In the genomic region with DNA sequence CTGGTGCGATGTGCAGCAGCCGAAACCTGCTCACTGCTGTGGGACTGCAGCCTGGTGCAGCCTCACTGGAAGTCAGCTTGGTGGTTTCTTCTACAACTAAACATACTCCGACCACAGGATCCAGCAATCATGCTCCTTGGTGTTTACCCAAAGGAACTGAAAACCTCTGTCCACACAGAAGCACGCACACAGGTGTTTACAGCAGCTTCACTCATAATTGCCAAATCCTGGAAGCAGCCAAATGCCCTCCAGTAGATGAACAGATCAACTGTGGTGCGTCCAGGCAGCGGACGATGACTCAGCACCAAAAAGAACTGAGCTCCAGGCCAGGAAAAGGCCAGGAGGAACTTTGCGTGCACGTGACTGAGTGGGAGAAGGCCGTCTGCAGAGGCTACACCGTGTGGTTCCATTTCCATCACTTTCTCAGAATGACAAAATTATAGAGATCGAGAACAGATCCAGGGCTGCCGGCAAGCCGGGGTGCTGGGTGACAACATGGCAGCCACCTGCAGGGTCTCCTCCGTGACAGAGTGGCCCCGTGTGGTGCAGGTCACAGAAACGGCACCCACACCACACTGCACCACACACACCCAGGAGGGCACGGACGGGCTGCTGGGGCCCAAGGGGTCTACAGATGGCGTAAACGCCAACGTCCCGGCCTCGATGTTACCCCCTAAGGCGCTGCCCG, we compare ENCODE assay signal across 1 cellular context.
A peak's percentile ranks its signal among the peaks of the same experiment; 100 is the strongest.
TF ChIP-seq lines count a peak whose summit lies in the region.

No MANE protein-coding gene starts in this region.

TF ChIP-seq in K562, 482 proteins besides CTCF, POLR2A, EP300 and RAD21 (continued from another document and continues in another):
- TF ChIP-seq NFE2 (IDR thresholded peaks at IDR 0.05; ENCODE audit: low read depth) (peak; percentile 100), WHSC1 (IDR thresholded peaks at IDR 0.05; ENCODE audit: low read length) (no peak), DLX4 (CRISPR knock-in tag; IDR thresholded peaks at IDR 0.05) (no peak), TAF7 (tag; IDR thresholded peaks at IDR 0.05) (no peak), ELF2 (CRISPR knock-in tag; IDR thresholded peaks at IDR 0.05) (no peak), SNIP1 (IDR thresholded peaks at IDR 0.05; ENCODE audit: low read depth) (no peak), ZNF785 (CRISPR knock-in tag; IDR thresholded peaks at IDR 0.05) (no peak), ZNF561 (CRISPR knock-in tag; conservative IDR thresholded peaks at IDR 0.05) (no peak), HEY1 (CRISPR knock-in tag; IDR thresholded peaks at IDR 0.05; ENCODE audit: borderline replicate concordance) (peak; percentile 19; the same call in 1 of the 2 replicates), MBD2 (IDR thresholded peaks at IDR 0.05; ENCODE audit: borderline replicate concordance, low read depth) (no peak), SIX5 (IDR thresholded peaks at IDR 0.05; ENCODE audit: borderline replicate concordance in 1 of 2, insufficient read depth in 1 of 2, low read depth in 1 of 2, low read length in 2 of 2) (no peak), L3MBTL2 (IDR thresholded peaks at IDR 0.05) (peak; percentile 95), LARP7 (IDR thresholded peaks at IDR 0.05) (no peak), ZNF644 (tag; IDR thresholded peaks at IDR 0.05; ENCODE audit: low read depth) (peak; percentile 67; the same call in 1 of the 2 replicates), KLF13 (tag; IDR thresholded peaks at IDR 0.05; ENCODE audit: borderline replicate concordance, low read depth) (0 out of 2 replicates have a peak, but pooled peaks have one; percentile 21), ZBTB40 (IDR thresholded peaks at IDR 0.05) (0 out of 2 replicates have a peak, but pooled peaks have one; percentile 25), ZBTB40 (CRISPR knock-in tag; IDR thresholded peaks at IDR 0.05) (no peak), TCF3 (CRISPR knock-in tag; IDR thresholded peaks at IDR 0.05) (no peak; the same call in 1 of the 2 replicates), GTF2F1 (IDR thresholded peaks at IDR 0.05; ENCODE audit: low read depth, low read length) (no peak), PHTF2 (CRISPR knock-in tag; IDR thresholded peaks at IDR 0.05) (no peak), NCOA4 (IDR thresholded peaks at IDR 0.05; ENCODE audit: partially characterized antibody) (no peak), CBX3 (IDR thresholded peaks at IDR 0.05; ENCODE audit: borderline replicate concordance in 1 of 2, low read length in 2 of 2) (peak in 1 of 2 experiments; percentile 82; a peak in 2 of 3 replicates), ZNF41 (CRISPR knock-in tag; conservative IDR thresholded peaks at IDR 0.05) (0 out of 2 replicates have a peak, but pooled peaks have one; percentile 50), XRCC4 (IDR thresholded peaks at IDR 0.05; ENCODE audit: extremely low read depth, insufficient read depth, insufficient read length) (no peak), SMAD3 (CRISPR knock-in tag; conservative IDR thresholded peaks at IDR 0.05) (0 out of 2 replicates have a peak, but pooled peaks have one; percentile 52), HIVEP1 (CRISPR knock-in tag; IDR thresholded peaks at IDR 0.05) (no peak), KDM4B (IDR thresholded peaks at IDR 0.05; ENCODE audit: borderline replicate concordance in 2 of 2, low read depth in 1 of 2) (no peak), CREBBP (IDR thresholded peaks at IDR 0.05; ENCODE audit: low read depth, low read length) (no peak)
- TF ChIP-seq, protein P1, sequence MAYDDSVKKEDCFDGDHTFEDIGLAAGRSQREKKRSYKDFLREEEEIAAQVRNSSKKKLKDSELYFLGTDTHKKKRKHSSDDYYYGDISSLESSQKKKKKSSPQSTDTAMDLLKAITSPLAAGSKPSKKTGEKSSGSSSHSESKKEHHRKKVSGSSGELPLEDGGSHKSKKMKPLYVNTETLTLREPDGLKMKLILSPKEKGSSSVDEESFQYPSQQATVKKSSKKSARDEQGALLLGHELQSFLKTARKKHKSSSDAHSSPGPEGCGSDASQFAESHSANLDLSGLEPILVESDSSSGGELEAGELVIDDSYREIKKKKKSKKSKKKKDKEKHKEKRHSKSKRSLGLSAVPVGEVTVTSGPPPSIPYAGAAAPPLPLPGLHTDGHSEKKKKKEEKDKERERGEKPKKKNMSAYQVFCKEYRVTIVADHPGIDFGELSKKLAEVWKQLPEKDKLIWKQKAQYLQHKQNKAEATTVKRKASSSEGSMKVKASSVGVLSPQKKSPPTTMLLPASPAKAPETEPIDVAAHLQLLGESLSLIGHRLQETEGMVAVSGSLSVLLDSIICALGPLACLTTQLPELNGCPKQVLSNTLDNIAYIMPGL (CRISPR knock-in tag; IDR thresholded peaks at IDR 0.05): no peak
- TF ChIP-seq, protein P2, sequence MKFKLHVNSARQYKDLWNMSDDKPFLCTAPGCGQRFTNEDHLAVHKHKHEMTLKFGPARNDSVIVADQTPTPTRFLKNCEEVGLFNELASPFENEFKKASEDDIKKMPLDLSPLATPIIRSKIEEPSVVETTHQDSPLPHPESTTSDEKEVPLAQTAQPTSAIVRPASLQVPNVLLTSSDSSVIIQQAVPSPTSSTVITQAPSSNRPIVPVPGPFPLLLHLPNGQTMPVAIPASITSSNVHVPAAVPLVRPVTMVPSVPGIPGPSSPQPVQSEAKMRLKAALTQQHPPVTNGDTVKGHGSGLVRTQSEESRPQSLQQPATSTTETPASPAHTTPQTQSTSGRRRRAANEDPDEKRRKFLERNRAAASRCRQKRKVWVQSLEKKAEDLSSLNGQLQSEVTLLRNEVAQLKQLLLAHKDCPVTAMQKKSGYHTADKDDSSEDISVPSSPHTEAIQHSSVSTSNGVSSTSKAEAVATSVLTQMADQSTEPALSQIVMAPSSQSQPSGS (CRISPR knock-in tag; IDR thresholded peaks at IDR 0.05): no peak
- TF ChIP-seq, protein P3, sequence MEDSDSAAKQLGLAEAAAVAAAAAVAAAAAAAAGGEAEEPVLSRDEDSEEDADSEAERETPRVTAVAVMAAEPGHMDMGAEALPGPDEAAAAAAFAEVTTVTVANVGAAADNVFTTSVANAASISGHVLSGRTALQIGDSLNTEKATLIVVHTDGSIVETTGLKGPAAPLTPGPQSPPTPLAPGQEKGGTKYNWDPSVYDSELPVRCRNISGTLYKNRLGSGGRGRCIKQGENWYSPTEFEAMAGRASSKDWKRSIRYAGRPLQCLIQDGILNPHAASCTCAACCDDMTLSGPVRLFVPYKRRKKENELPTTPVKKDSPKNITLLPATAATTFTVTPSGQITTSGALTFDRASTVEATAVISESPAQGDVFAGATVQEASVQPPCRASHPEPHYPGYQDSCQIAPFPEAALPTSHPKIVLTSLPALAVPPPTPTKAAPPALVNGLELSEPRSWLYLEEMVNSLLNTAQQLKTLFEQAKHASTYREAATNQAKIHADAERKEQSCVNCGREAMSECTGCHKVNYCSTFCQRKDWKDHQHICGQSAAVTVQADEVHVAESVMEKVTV (CRISPR knock-in tag; IDR thresholded peaks at IDR 0.05): no peak
- TF ChIP-seq, protein P4, sequence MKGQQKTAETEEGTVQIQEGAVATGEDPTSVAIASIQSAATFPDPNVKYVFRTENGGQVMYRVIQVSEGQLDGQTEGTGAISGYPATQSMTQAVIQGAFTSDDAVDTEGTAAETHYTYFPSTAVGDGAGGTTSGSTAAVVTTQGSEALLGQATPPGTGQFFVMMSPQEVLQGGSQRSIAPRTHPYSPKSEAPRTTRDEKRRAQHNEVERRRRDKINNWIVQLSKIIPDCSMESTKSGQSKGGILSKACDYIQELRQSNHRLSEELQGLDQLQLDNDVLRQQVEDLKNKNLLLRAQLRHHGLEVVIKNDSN (CRISPR knock-in tag; IDR thresholded peaks at IDR 0.05): peak; percentile 90
- TF ChIP-seq, protein P5, sequence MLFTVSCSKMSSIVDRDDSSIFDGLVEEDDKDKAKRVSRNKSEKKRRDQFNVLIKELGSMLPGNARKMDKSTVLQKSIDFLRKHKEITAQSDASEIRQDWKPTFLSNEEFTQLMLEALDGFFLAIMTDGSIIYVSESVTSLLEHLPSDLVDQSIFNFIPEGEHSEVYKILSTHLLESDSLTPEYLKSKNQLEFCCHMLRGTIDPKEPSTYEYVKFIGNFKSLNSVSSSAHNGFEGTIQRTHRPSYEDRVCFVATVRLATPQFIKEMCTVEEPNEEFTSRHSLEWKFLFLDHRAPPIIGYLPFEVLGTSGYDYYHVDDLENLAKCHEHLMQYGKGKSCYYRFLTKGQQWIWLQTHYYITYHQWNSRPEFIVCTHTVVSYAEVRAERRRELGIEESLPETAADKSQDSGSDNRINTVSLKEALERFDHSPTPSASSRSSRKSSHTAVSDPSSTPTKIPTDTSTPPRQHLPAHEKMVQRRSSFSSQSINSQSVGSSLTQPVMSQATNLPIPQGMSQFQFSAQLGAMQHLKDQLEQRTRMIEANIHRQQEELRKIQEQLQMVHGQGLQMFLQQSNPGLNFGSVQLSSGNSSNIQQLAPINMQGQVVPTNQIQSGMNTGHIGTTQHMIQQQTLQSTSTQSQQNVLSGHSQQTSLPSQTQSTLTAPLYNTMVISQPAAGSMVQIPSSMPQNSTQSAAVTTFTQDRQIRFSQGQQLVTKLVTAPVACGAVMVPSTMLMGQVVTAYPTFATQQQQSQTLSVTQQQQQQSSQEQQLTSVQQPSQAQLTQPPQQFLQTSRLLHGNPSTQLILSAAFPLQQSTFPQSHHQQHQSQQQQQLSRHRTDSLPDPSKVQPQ (CRISPR knock-in tag; IDR thresholded peaks at IDR 0.05; ENCODE audit: borderline replicate concordance): no peak
- TF ChIP-seq, protein P6, sequence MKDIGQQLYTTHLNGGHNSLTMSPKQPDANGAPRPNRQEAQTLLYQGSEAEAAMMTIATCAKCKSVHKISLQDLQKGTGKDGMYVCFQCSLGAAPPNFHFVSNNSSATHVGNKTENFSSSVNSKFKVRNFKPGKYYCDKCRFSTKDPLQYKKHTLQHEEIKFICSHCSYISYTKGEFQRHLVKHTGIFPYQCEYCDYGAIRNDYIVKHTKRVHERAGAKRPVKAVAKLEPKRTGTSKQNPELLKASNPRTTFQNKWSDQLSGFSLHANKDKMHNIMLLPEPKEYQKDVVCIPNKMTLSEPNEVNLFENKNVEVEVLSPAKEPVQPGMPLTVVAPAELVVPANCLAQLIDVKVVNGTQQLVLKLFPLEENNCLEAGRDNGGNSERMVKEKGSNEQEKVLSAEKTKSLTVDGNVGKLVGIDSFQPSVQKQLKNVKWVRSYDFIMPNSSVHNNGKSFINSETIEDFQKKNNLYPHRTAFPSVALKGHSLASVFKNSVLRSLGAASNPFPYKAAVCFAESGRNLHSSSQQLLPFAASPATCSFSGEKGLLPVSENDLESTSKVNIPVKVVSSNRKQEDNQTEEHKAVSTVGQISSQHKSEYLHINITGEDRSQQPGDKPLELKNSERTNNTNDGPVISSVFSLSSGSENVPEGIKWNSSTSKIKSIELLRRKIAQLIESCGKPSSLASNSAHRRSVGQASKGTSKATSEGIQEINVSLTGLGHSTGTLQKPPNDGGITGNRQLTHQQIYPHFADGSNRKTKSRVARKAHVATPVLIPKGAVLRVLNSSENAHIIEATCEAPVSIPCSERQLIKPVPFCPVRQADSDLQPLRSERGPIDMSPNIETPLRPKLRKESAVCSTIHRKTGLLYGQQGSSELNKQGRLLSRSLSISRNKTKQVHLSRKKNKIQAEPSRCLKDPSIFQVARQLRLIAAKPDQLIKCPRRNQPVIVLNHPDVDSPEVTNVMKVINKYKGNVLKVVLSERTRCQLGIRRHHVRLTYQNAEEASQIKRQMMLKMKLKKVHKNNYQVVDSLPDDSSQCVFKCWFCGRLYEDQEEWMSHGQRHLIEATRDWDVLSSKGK (CRISPR knock-in tag; IDR thresholded peaks at IDR 0.05): no peak
